34 cellular contexts compared by ENCODE assay signal in the genomic region with DNA sequence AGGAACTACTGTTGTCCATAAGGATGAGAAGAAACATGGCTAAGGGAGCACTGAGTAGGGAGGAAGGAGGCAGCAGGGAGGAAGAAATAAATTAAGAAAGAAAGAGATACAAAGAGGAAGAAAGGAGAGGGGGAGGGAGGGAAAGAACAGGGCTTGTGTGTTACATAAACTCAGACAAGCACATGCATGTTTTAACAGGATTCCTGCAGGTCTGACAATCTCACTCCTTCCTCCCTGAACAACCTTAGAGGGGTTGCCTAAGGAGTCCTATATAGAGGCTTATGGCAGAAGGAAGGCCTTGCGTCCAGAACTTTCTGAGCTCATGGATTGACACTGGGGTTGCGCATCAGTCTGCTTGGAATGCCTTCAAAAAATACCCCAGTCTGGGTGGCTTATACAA. TPM values are rescaled to one million over a fixed set of nuclear protein-coding genes. Genes with fewer than 3 reads are reported as not detected.
"Had no signal": no experiment of that assay in that cellular context is flagged by ENCODE, and none has a peak within 500 bp of the region (broad histone marks: within the 10 kb centered on the region; RNA-seq: fewer than 3 reads in every experiment).

No MANE protein-coding gene starts in this region.

- DNase-seq: activated CD4-positive, alpha-beta T cell treated with anti-CD3 and anti-CD28 coated beads, Interleukin-2, amount 10 ng/mL, durations not matched to agents 24 days and 14 days; activated CD4-positive, alpha-beta T cell treated with anti-CD3 and anti-CD28 coated beads, Interleukin-2, amount 50 U/mL, for 4 hours; activated CD4-positive, CD25-positive, alpha-beta regulatory T cell; activated CD8-positive, alpha-beta T cell treated with anti-CD3 and anti-CD28 coated beads for 36 hours; activated effector memory CD4-positive, alpha-beta T cell treated with anti-CD3 and anti-CD28 coated beads, Interleukin-2, amount 50 U/mL, for 16 hours; activated naive CD4-positive, alpha-beta T cell; activated naive CD4-positive, alpha-beta T cell treated with anti-CD3 and anti-CD28 coated beads, Interleukin-2, amount 50 U/mL, for 16 hours; activated naive CD8-positive, alpha-beta T cell treated with anti-CD3 and anti-CD28 coated beads for 36 hours; activated T-cell treated with anti-CD3 and anti-CD28 coated beads, Interleukin-2, amount 50 U/mL, for 1 hour; activated T-cell treated with anti-CD3 and anti-CD28 coated beads, Interleukin-2, amount 50 U/mL, for 72 hours; amniotic stem cell; aorta; brain microvascular endothelial cell; KG1; NCI-H1092 treated with DMSO at 0.1 percent for 48 hours; NCI-H1417; NCI-H146; NCI-H187; NCI-H2081; NCI-H226; NCI-H446 treated with DMSO at 0.1 percent for 48 hours; NCI-H524; PC-3; Peyer's patch; Right ventricle myocardium superior; RPMI8226; SW 1271; T-helper 1 cell; T-helper 2 cell; T-helper 9 cell; WERI-Rb-1 had no signal

- H3K4me3 ChIP-seq: Peyer's patch had no signal

- H3K4me3 Mint-ChIP-seq: activated CD4-positive, alpha-beta T cell treated with anti-CD3 and anti-CD28 coated beads, Interleukin-2, amount 10 ng/mL, durations not matched to agents 24 days and 14 days; activated CD8-positive, alpha-beta T cell treated with anti-CD3 and anti-CD28 coated beads for 36 hours; activated naive CD8-positive, alpha-beta T cell treated with anti-CD3 and anti-CD28 coated beads for 36 hours; activated T-cell treated with anti-CD3 and anti-CD28 coated beads, Interleukin-2, amount 50 U/mL, for 72 hours; activated T-helper 17 cell treated with anti-CD3 and anti-CD28 coated beads, Interleukin-2, amount 50 U/mL, for 72 hours had no signal

- H3K4me1 ChIP-seq: Peyer's patch had no signal

- ATAC-seq: activated CD8-positive, alpha-beta T cell treated with anti-CD3 and anti-CD28 coated beads for 36 hours; activated T-cell treated with anti-CD3 and anti-CD28 coated beads, Interleukin-2, amount 50 U/mL, for 72 hours; activated T-helper 17 cell treated with anti-CD3 and anti-CD28 coated beads, Interleukin-2, amount 50 U/mL, for 72 hours; PC-3 had no signal

- H3K27ac ChIP-seq: brain microvascular endothelial cell, Peyer's patch, WERI-Rb-1 had no signal

- H3K9me3 ChIP-seq: Peyer's patch had no signal

- H3K27ac Mint-ChIP-seq: activated CD4-positive, alpha-beta T cell treated with anti-CD3 and anti-CD28 coated beads, Interleukin-2, amount 10 ng/mL, durations not matched to agents 24 days and 14 days; activated CD8-positive, alpha-beta T cell treated with anti-CD3 and anti-CD28 coated beads for 36 hours; activated naive CD8-positive, alpha-beta T cell treated with anti-CD3 and anti-CD28 coated beads for 36 hours; activated T-cell treated with anti-CD3 and anti-CD28 coated beads, Interleukin-2, amount 50 U/mL, for 72 hours; activated T-helper 17 cell treated with anti-CD3 and anti-CD28 coated beads, Interleukin-2, amount 50 U/mL, for 72 hours had no signal

- H3K4me1 Mint-ChIP-seq: activated CD4-positive, alpha-beta T cell treated with anti-CD3 and anti-CD28 coated beads, Interleukin-2, amount 10 ng/mL, durations not matched to agents 24 days and 14 days; activated naive CD8-positive, alpha-beta T cell treated with anti-CD3 and anti-CD28 coated beads for 36 hours; activated T-helper 17 cell treated with anti-CD3 and anti-CD28 coated beads, Interleukin-2, amount 50 U/mL, for 72 hours had no signal

- H3K27me3 ChIP-seq: Peyer's patch had no signal

- H3K9me3 Mint-ChIP-seq: activated CD4-positive, alpha-beta T cell treated with anti-CD3 and anti-CD28 coated beads, Interleukin-2, amount 10 ng/mL, durations not matched to agents 24 days and 14 days; activated CD8-positive, alpha-beta T cell treated with anti-CD3 and anti-CD28 coated beads for 36 hours; activated T-cell treated with anti-CD3 and anti-CD28 coated beads, Interleukin-2, amount 50 U/mL, for 72 hours; activated T-helper 17 cell treated with anti-CD3 and anti-CD28 coated beads, Interleukin-2, amount 50 U/mL, for 72 hours had no signal

- H3K36me3 ChIP-seq: brain microvascular endothelial cell, Peyer's patch, WERI-Rb-1 had no signal

- H3K36me3 Mint-ChIP-seq: activated naive CD8-positive, alpha-beta T cell treated with anti-CD3 and anti-CD28 coated beads for 36 hours had no signal

RNA-seq across cellular contexts. Expression of gene KCNIP1, which starts 4.2 kb away (rescaled TPM):
- total RNA-seq: activated CD4-positive, alpha-beta T cell treated with anti-CD3 and anti-CD28 coated beads, Interleukin-2, amount 10 ng/mL, durations not matched to agents 24 days and 14 days; activated CD8-positive, alpha-beta memory T cell treated with anti-CD3 and anti-CD28 coated beads for 36 hours; activated CD8-positive, alpha-beta T cell treated with anti-CD3 and anti-CD28 coated beads for 36 hours; activated naive CD8-positive, alpha-beta T cell treated with anti-CD3 and anti-CD28 coated beads for 36 hours; activated T-cell treated with anti-CD3 and anti-CD28 coated beads, Interleukin-2, amount 50 U/mL, for 72 hours; activated T-helper 17 cell treated with anti-CD3 and anti-CD28 coated beads, Interleukin-2, amount 50 U/mL, for 72 hours; LHCN-M2; PC-3; Peyer's patch; Right ventricle myocardium superior had no signal
- polyA plus RNA-seq: aorta had no signal
